In genomic region chr5:76701298-76701697, GRCh38 we compare ENCODE assay signal across 14 cellular contexts. TPM values are rescaled to one million over a fixed set of nuclear protein-coding genes. Genes with fewer than 3 reads are reported as not detected.
DNase-seq lines count a peak whose midpoint lies in the region; ATAC-seq and TF ChIP-seq lines count a peak whose summit lies in the region.
"Had no signal": no experiment of that assay in that cellular context is flagged by ENCODE, and none has a peak within 500 bp of the region (broad histone marks: within the 10 kb centered on the region; RNA-seq: fewer than 3 reads in every experiment).

No MANE protein-coding gene starts in this region.

- no peak for TF ChIP-seq CTCF in right atrium auricular region (IDR thresholded peaks at IDR 0.05)

- H3K36me3 ChIP-seq in right atrium auricular region = no peaks in the 10 kb centered on the region

- intact Hi-C loops in left cardiac atrium (cut with DNase I) = no loop called here

- no peaks in the 10 kb centered on the region for H3K4me1 ChIP-seq in right atrium auricular region

- peak; percentile 36 for DNase-seq in left cardiac atrium
- DNase-seq in right atrium auricular region (ENCODE audit: low spot score) = no peak
- DNase-seq in astrocyte of the hippocampus (ENCODE audit: low read depth, low spot score) = peak; percentile 73
- peak; percentile 95 for DNase-seq in iris pigment epithelial cell (ENCODE audit: low read depth)
- DNase-seq in ACHN = no peak
- DNase-seq: activated CD4-positive, alpha-beta T cell treated with anti-CD3 and anti-CD28 coated beads, Interleukin-2, amount 50 U/mL, for 48 hours; activated naive CD4-positive, alpha-beta T cell treated with anti-CD3 and anti-CD28 coated beads for 36 hours; effector CD8-positive, alpha-beta T cell; NCI-H1417; NCI-H526 treated with DMSO at 0.1 percent for 48 hours; stimulated activated naive CD4-positive, alpha-beta T cell treated with Interleukin-2 at 50 U/mL for 16 hours had no signal

- H3K4me3 ChIP-seq in right atrium auricular region = no peak overlapping the region

- H3K27me3 ChIP-seq in right atrium auricular region = no peaks in the 10 kb centered on the region

- ATAC-seq in left cardiac atrium (peak; percentile 63 to 96), GM18861 (IDR thresholded peaks at IDR 0.05; ENCODE audit: unreplicated experiment) (no peak), GM18858 (IDR thresholded peaks at IDR 0.05; ENCODE audit: unreplicated experiment) (no peak), HG02870 (IDR thresholded peaks at IDR 0.05; ENCODE audit: unreplicated experiment) (no peak)

- H3K27ac ChIP-seq in right atrium auricular region = no peak overlapping the region

- in situ Hi-C loops in ACHN (cut with HindIII; ENCODE audit: low pct_ligation_motif_present, low pct_unique_long_range_greater_than_20kb, low sequenced_read_pairs) = no loop called here

- no peaks in the 10 kb centered on the region for H3K9me3 ChIP-seq in right atrium auricular region

RNA-seq across cellular contexts. Expression of gene F2R, which starts 14.6 kb away (rescaled TPM):
- 10 to 100 TPM in 1 of 2 donors, 1 to 10 TPM in 1; 6.5 to 16.0 TPM for total RNA-seq in left cardiac atrium
- total RNA-seq in right atrium auricular region = 10 to 100 TPM; 16.1 to 46.7 TPM

Comparison
In these comparisons a context has a peak if more than half of its experiments do, and no peak if none do; other contexts are left out.
1. DNase-seq: peak in left cardiac atrium (single experiment), astrocyte of the hippocampus (single experiment) and iris pigment epithelial cell (single experiment); none in right atrium auricular region (single experiment) and ACHN (single experiment).
2. ATAC-seq: peak in left cardiac atrium (2 of 2); none in GM18861 (single experiment), GM18858 (single experiment) and HG02870 (single experiment).